In genomic region chr7:4633012-4633411, GRCh38 we compare ENCODE assay signal across 11 cellular contexts. TPM values are rescaled to one million over a fixed set of nuclear protein-coding genes. Genes with fewer than 3 reads are reported as not detected.
DNase-seq lines count a peak whose midpoint lies in the region; ATAC-seq and TF ChIP-seq lines count a peak whose summit lies in the region.
"Had no signal": no experiment of that assay in that cellular context is flagged by ENCODE, and none has a peak within 500 bp of the region (broad histone marks: within the 10 kb centered on the region; RNA-seq: fewer than 3 reads in every experiment).

No MANE protein-coding gene starts in this region.

- no peaks in the 10 kb centered on the region for H3K36me3 Mint-ChIP-seq in activated CD8-positive, alpha-beta T cell treated with anti-CD3 and anti-CD28 coated beads for 36 hours (ENCODE audit: low read depth)
- no peaks in the 10 kb centered on the region for H3K36me3 Mint-ChIP-seq in activated CD8-positive, alpha-beta T cell treated with anti-CD3 and anti-CD28 coated beads, Interleukin-2, amount 10 ng/mL, durations not matched to agents 7 days and 5 days (ENCODE audit: low read depth)
- H3K36me3 Mint-ChIP-seq: CD14-positive monocyte had no signal

- H3K4me1 Mint-ChIP-seq in activated CD8-positive, alpha-beta T cell treated with anti-CD3 and anti-CD28 coated beads for 36 hours (ENCODE audit: low read depth), result no peaks in the 10 kb centered on the region
- H3K4me1 Mint-ChIP-seq in activated CD8-positive, alpha-beta T cell treated with anti-CD3 and anti-CD28 coated beads, Interleukin-2, amount 10 ng/mL, durations not matched to agents 7 days and 5 days (ENCODE audit: low read depth), result no peaks in the 10 kb centered on the region

- no peaks in the 10 kb centered on the region for H3K27me3 Mint-ChIP-seq in activated CD8-positive, alpha-beta T cell treated with anti-CD3 and anti-CD28 coated beads for 36 hours
- no peaks in the 10 kb centered on the region for H3K27me3 Mint-ChIP-seq in activated CD8-positive, alpha-beta T cell treated with anti-CD3 and anti-CD28 coated beads, Interleukin-2, amount 10 ng/mL, durations not matched to agents 7 days and 5 days (ENCODE audit: low read depth)

- intact Hi-C loops in activated CD8-positive, alpha-beta T cell treated with anti-CD3 and anti-CD28 coated beads for 36 hours (cut with micrococcal nuclease), result no loop called here
- intact Hi-C loops in OCI-LY7 (cut with micrococcal nuclease; ENCODE audit: unreplicated experiment), result no loop called here

- POLR2A ChIA-PET in activated CD8-positive, alpha-beta T cell treated with anti-CD3 and anti-CD28 coated beads for 36 hours (lab: Charles Lee), result interaction anchor here (1.1 kb wide), 2 partner anchors 9 to 143 kb away, joined by 3 to 4 read pairs; partner anchors contain the start of gene AP5Z1
- POLR2A ChIA-PET in activated CD8-positive, alpha-beta T cell treated with anti-CD3 and anti-CD28 coated beads, Interleukin-2, amount 10 ng/mL, durations not matched to agents 7 days and 5 days (lab: Charles Lee), result no interaction called here
- POLR2A ChIA-PET in OCI-LY7 (lab: Charles Lee), result no interaction called here

- no peak overlapping the region for H3K4me2 ChIP-seq in OCI-LY7 (ENCODE audit: low read length)

- no peak overlapping the region for H3K9ac ChIP-seq in adipocyte (ENCODE audit: low read length)

- peak; percentile 49 for DNase-seq in activated CD8-positive, alpha-beta T cell treated with anti-CD3 and anti-CD28 coated beads for 36 hours
- no peak for DNase-seq in activated CD8-positive, alpha-beta T cell treated with anti-CD3 and anti-CD28 coated beads, Interleukin-2, amount 10 ng/mL, durations not matched to agents 7 days and 5 days
- DNase-seq in KBM-7, result peak; percentile 18
- peak; percentile 42 for DNase-seq in adipocyte (ENCODE audit: low read depth)
- DNase-seq in myocyte (ENCODE audit: low read depth), result peak; percentile 47
- no peak for DNase-seq in effector CD8-positive, alpha-beta T cell (lab: John Stamatoyannopoulos, UW)
- DNase-seq in OCI-LY7 (ENCODE audit: low spot score), result no peak
- no peak for DNase-seq in NCI-H510A (lab: John Stamatoyannopoulos, UW)
- DNase-seq: NCI-H187 treated with DMSO at 0.1 percent for 48 hours had no signal

- BruUV-seq in OCI-LY7 (replicated peaks; lab: Mats Ljungman, UMichigan), result no TSS peak

- in situ Hi-C loops in KBM-7 (cut with MboI; ENCODE audit: low pct_unique_long_range_greater_than_20kb, low sequenced_read_pairs), result no loop called here

- CTCF ChIA-PET in activated CD8-positive, alpha-beta T cell treated with anti-CD3 and anti-CD28 coated beads for 36 hours (lab: Charles Lee), result interaction anchor here (1.4 to 2.4 kb wide), 3 partner anchors 21 to 159 kb away, joined by 3 to 7 read pairs (median 4); no protein-coding TSS in a partner anchor
- CTCF ChIA-PET in activated CD8-positive, alpha-beta T cell treated with anti-CD3 and anti-CD28 coated beads, Interleukin-2, amount 10 ng/mL, durations not matched to agents 7 days and 5 days (lab: Charles Lee), result interaction anchor here (1.0 kb wide), 1 partner anchor 9 kb away, joined by 3 read pairs; no protein-coding TSS in a partner anchor
- CTCF ChIA-PET in OCI-LY7 (lab: Charles Lee; ENCODE audit: unreplicated experiment), result no interaction called here

- H3K4me3 Mint-ChIP-seq in activated CD8-positive, alpha-beta T cell treated with anti-CD3 and anti-CD28 coated beads for 36 hours, result no peak overlapping the region
- no peak overlapping the region for H3K4me3 Mint-ChIP-seq in activated CD8-positive, alpha-beta T cell treated with anti-CD3 and anti-CD28 coated beads, Interleukin-2, amount 10 ng/mL, durations not matched to agents 7 days and 5 days
- H3K4me3 Mint-ChIP-seq: CD14-positive monocyte had no signal

- ATAC-seq in activated CD8-positive, alpha-beta T cell treated with anti-CD3 and anti-CD28 coated beads for 36 hours, result peak; percentile 77
- no peak for ATAC-seq in activated CD8-positive, alpha-beta T cell treated with anti-CD3 and anti-CD28 coated beads, Interleukin-2, amount 10 ng/mL, durations not matched to agents 7 days and 5 days
- ATAC-seq: Right ventricle myocardium inferior had no signal

- H2AFZ ChIP-seq in OCI-LY7 (ENCODE audit: low read length), result no peak overlapping the region

- H3K36me3 ChIP-seq in adipocyte (ENCODE audit: control insufficient read depth, insufficient read depth, low read length, severe bottlenecking) (no peaks in the 10 kb centered on the region), OCI-LY7 (ENCODE audit: insufficient read depth, low read length) (no peaks in the 10 kb centered on the region)

- H3K79me2 ChIP-seq in OCI-LY7 (ENCODE audit: insufficient read depth, low read depth, low read length), result no peaks in the 10 kb centered on the region

- H3K27me3 ChIP-seq in adipocyte (replicated peaks; ENCODE audit: control insufficient read depth, insufficient read depth, low read length), result no peaks in the 10 kb centered on the region

- no peak for TF ChIP-seq CTCF in activated CD8-positive, alpha-beta T cell treated with anti-CD3 and anti-CD28 coated beads for 36 hours (IDR thresholded peaks at IDR 0.05)
- TF ChIP-seq CTCF in OCI-LY7 (conservative IDR thresholded peaks at IDR 0.05; ENCODE audit: low read length), result no peak

- H3K9me3 Mint-ChIP-seq in activated CD8-positive, alpha-beta T cell treated with anti-CD3 and anti-CD28 coated beads for 36 hours, result no peaks in the 10 kb centered on the region
- H3K9me3 Mint-ChIP-seq in activated CD8-positive, alpha-beta T cell treated with anti-CD3 and anti-CD28 coated beads, Interleukin-2, amount 10 ng/mL, durations not matched to agents 7 days and 5 days (ENCODE audit: insufficient read depth), result no peaks in the 10 kb centered on the region

- no peak overlapping the region for H3K27ac Mint-ChIP-seq in activated CD8-positive, alpha-beta T cell treated with anti-CD3 and anti-CD28 coated beads for 36 hours
- H3K27ac Mint-ChIP-seq in activated CD8-positive, alpha-beta T cell treated with anti-CD3 and anti-CD28 coated beads, Interleukin-2, amount 10 ng/mL, durations not matched to agents 7 days and 5 days, result no peak overlapping the region

- H3K9me2 ChIP-seq in OCI-LY7 (ENCODE audit: insufficient read depth, low read length), result no peaks in the 10 kb centered on the region

- no peaks in the 10 kb centered on the region for H3K9me3 ChIP-seq in adipocyte (ENCODE audit: control insufficient read depth, low read length)
- no peaks in the 10 kb centered on the region for H3K9me3 ChIP-seq in OCI-LY7 (ENCODE audit: low read length)

- no peak overlapping the region for H3K27ac ChIP-seq in OCI-LY7 (ENCODE audit: low read depth, low read length, poor library complexity, severe bottlenecking)

- no peaks in the 10 kb centered on the region for H4K20me1 ChIP-seq in OCI-LY7 (ENCODE audit: insufficient read depth, low read length)

- H3K4me1 ChIP-seq in adipocyte (ENCODE audit: control insufficient read depth, insufficient read depth, low read length) (peaks cover 18% of the 10 kb centered on the region), OCI-LY7 (ENCODE audit: insufficient read depth, low read length, poor library complexity, severe bottlenecking) (no peaks in the 10 kb centered on the region)

- H3K4me3 ChIP-seq in adipocyte (ENCODE audit: low read length) (no peak overlapping the region), OCI-LY7 (ENCODE audit: low read depth, low read length, poor library complexity, severe bottlenecking) (no peak overlapping the region)

RNA-seq across cellular contexts. Expression of gene FOXK1, which starts 49.1 kb away (rescaled TPM):
- total RNA-seq in activated CD8-positive, alpha-beta T cell treated with anti-CD3 and anti-CD28 coated beads for 36 hours, result 10 to 100 TPM; 38.5 to 39.6 TPM
- total RNA-seq in activated CD8-positive, alpha-beta T cell treated with anti-CD3 and anti-CD28 coated beads, Interleukin-2, amount 10 ng/mL, durations not matched to agents 7 days and 5 days, result 10 to 100 TPM; 26.8 to 28.5 TPM
- 20.2 and 25.2 TPM in 2 replicates for total RNA-seq in myocyte
- 12.2 TPM for polyA plus RNA-seq in myocyte (2012)
- 13.8 and 17.3 TPM in 2 replicates for total RNA-seq in OCI-LY7 (2014; rRNA removed; shearing (Covaris generic))
- total RNA-seq in OCI-LY7 (2022), result 32.0 and 34.5 TPM in 2 replicates

Comparison
In these comparisons a context has a peak if more than half of its experiments do, and no peak if none do; other contexts are left out.
1. DNase-seq: peak in activated CD8-positive, alpha-beta T cell treated with anti-CD3 and anti-CD28 coated beads for 36 hours (single experiment), KBM-7 (single experiment), adipocyte (single experiment) and myocyte (single experiment); none in activated CD8-positive, alpha-beta T cell treated with anti-CD3 and anti-CD28 coated beads, Interleukin-2, amount 10 ng/mL, durations not matched to agents 7 days and 5 days (single experiment), effector CD8-positive, alpha-beta T cell (single experiment), OCI-LY7 (single experiment) and NCI-H510A (single experiment).